Comparison of ENCODE assay signal across 1 cellular context in genomic region chr1:160664573-160665051, GRCh38.
TF ChIP-seq lines count a peak whose summit lies in the region.

No MANE protein-coding gene starts in this region.

TF ChIP-seq in HepG2, 621 proteins besides CTCF, POLR2A, EP300 and RAD21:
- TF ChIP-seq ZNF44 (CRISPR knock-in tag; IDR thresholded peaks at IDR 0.05): no peak
- TF ChIP-seq ZNF740 (CRISPR knock-in tag; IDR thresholded peaks at IDR 0.05): no peak
- no peak for TF ChIP-seq KDM3A (CRISPR knock-in tag; IDR thresholded peaks at IDR 0.05; ENCODE audit: low read depth)
